ENCODE assay signal across 24 cellular contexts in genomic region chr9:99749641-99750040, GRCh38.
A peak's percentile ranks its signal among the peaks of the same experiment; 100 is the strongest.
DNase-seq lines count a peak whose midpoint lies in the region; FAIRE-seq and TF ChIP-seq lines count a peak whose summit lies in the region.
"Had no signal": no experiment of that assay in that cellular context is flagged by ENCODE, and none has a peak within 500 bp of the region (broad histone marks: within the 10 kb centered on the region; RNA-seq: fewer than 3 reads in every experiment).

No MANE protein-coding gene starts in this region.

- FAIRE-seq in RCC 7860 (lab: Jason Lieb, UNC) = peak; percentile 53
- FAIRE-seq: K562 had no signal

- peaks cover 30% of the 10 kb centered on the region for H3K27me3 Mint-ChIP-seq in osteocyte (ENCODE audit: unreplicated experiment)

- no peaks in the 10 kb centered on the region for H3K36me3 Mint-ChIP-seq in osteocyte (ENCODE audit: unreplicated experiment)
- H3K36me3 Mint-ChIP-seq: CD4-positive, CD25-positive, alpha-beta regulatory T cell had no signal

- H3K4me3 ChIP-seq in AG10803 (ENCODE audit: low read length) = no peak overlapping the region
- H3K4me3 ChIP-seq: BLaER1, GM23248, K562 had no signal

- H3K4me1 Mint-ChIP-seq in osteocyte (ENCODE audit: unreplicated experiment) = no peaks in the 10 kb centered on the region
- H3K4me1 Mint-ChIP-seq: CD4-positive, CD25-positive, alpha-beta regulatory T cell had no signal

- no peak overlapping the region for H3K27ac Mint-ChIP-seq in osteocyte (ENCODE audit: unreplicated experiment)
- H3K27ac Mint-ChIP-seq: CD4-positive, CD25-positive, alpha-beta regulatory T cell; H9 had no signal

- intact Hi-C loops in posterior vena cava (cut with DNase I) = no loop called here

- no peak overlapping the region for H3K4me3 Mint-ChIP-seq in osteocyte (ENCODE audit: unreplicated experiment)
- H3K4me3 Mint-ChIP-seq: CD4-positive, CD25-positive, alpha-beta regulatory T cell; H9 had no signal

- H3K9me3 Mint-ChIP-seq in osteocyte (ENCODE audit: unreplicated experiment) = no peaks in the 10 kb centered on the region
- H3K9me3 Mint-ChIP-seq: H9 had no signal

- DNase-seq in AG10803 (ENCODE audit: low read depth) = peak; percentile 4
- DNase-seq in HK-2 (ENCODE audit: unreplicated experiment) = peak; percentile 17
- DNase-seq in RCC 7860 (ENCODE audit: low spot score) = peak; percentile 60
- peak; percentile 70 for DNase-seq in posterior vena cava (ENCODE audit: low spot score)
- no peak for DNase-seq in retina
- DNase-seq in osteocyte (ENCODE audit: extremely low spot score, unreplicated experiment) = no peak
- DNase-seq in EL = no peak
- DNase-seq: CD4-positive, CD25-positive, alpha-beta regulatory T cell; DMS153; DND-41; GM23248; H9; Kasumi-1; NCI-H1105 treated with DMSO at 0.1 percent for 48 hours; NCI-H146; NCI-H2029; NCI-H446; NCI-H524 treated with DMSO at 0.1 percent for 48 hours; NCI-H774; NK-92 treated with Interleukin-12 subunit alpha and Interleukin-12 subunit beta, amount 100 ng/mL, for 24 hours; PC-3; SHP77 had no signal

- TF ChIP-seq CTCF in AG10803 (conservative IDR thresholded peaks at IDR 0.05; ENCODE audit: low read length) (no peak), osteocyte (IDR thresholded peaks at IDR 0.05) (no peak)

Comparison
In these comparisons a context has a peak if more than half of its experiments do, and no peak if none do; other contexts are left out.
1. DNase-seq: peak in AG10803 (single experiment), HK-2 (single experiment), RCC 7860 (single experiment) and posterior vena cava (single experiment); none in retina (single experiment), osteocyte (single experiment) and EL (single experiment).